ENCODE assay signal across 1 cellular context in the genomic region with DNA sequence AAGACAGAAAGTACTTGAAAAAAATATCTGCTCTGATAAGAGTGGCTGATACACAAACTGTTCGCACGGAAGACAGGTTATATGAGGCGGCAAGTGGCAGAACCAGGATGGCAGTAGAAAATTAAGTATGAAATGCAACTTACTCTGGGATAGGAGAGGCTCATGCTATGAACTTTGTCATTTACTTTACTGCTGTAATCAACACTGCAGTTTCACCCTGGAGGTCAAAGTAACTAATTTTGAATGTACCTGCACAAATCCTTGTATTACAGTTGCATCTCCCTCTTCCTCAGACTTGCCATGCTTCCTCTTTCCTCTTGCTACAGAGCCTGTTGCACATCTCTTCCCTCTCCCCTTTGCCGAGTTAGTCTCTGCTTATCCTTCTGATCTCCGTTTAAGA.
TF ChIP-seq lines count a peak whose summit lies in the region.

No MANE protein-coding gene starts in this region.

TF ChIP-seq in GM12878, 131 proteins besides CTCF, POLR2A, EP300 and RAD21:
- TF ChIP-seq HDAC2 (IDR thresholded peaks at IDR 0.05): no peak
- TF ChIP-seq MXI1 (IDR thresholded peaks at IDR 0.05; ENCODE audit: low read depth, low read length): no peak
- no peak for TF ChIP-seq RFX5 (IDR thresholded peaks at IDR 0.05; ENCODE audit: low read depth, low read length)
- TF ChIP-seq, protein P1, sequence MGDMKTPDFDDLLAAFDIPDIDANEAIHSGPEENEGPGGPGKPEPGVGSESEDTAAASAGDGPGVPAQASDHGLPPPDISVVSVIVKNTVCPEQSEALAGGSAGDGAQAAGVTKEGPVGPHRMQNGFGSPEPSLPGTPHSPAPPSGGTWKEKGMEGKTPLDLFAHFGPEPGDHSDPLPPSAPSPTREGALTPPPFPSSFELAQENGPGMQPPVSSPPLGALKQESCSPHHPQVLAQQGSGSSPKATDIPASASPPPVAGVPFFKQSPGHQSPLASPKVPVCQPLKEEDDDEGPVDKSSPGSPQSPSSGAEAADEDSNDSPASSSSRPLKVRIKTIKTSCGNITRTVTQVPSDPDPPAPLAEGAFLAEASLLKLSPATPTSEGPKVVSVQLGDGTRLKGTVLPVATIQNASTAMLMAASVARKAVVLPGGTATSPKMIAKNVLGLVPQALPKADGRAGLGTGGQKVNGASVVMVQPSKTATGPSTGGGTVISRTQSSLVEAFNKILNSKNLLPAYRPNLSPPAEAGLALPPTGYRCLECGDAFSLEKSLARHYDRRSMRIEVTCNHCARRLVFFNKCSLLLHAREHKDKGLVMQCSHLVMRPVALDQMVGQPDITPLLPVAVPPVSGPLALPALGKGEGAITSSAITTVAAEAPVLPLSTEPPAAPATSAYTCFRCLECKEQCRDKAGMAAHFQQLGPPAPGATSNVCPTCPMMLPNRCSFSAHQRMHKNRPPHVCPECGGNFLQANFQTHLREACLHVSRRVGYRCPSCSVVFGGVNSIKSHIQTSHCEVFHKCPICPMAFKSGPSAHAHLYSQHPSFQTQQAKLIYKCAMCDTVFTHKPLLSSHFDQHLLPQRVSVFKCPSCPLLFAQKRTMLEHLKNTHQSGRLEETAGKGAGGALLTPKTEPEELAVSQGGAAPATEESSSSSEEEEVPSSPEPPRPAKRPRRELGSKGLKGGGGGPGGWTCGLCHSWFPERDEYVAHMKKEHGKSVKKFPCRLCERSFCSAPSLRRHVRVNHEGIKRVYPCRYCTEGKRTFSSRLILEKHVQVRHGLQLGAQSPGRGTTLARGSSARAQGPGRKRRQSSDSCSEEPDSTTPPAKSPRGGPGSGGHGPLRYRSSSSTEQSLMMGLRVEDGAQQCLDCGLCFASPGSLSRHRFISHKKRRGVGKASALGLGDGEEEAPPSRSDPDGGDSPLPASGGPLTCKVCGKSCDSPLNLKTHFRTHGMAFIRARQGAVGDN (IDR thresholded peaks at IDR 0.05): no peak
- no peak for TF ChIP-seq NFXL1 (IDR thresholded peaks at IDR 0.05; ENCODE audit: borderline replicate concordance)
- no peak for TF ChIP-seq WRNIP1 (IDR thresholded peaks at IDR 0.05; ENCODE audit: borderline replicate concordance, low read depth, low read length)
- TF ChIP-seq, protein P2, sequence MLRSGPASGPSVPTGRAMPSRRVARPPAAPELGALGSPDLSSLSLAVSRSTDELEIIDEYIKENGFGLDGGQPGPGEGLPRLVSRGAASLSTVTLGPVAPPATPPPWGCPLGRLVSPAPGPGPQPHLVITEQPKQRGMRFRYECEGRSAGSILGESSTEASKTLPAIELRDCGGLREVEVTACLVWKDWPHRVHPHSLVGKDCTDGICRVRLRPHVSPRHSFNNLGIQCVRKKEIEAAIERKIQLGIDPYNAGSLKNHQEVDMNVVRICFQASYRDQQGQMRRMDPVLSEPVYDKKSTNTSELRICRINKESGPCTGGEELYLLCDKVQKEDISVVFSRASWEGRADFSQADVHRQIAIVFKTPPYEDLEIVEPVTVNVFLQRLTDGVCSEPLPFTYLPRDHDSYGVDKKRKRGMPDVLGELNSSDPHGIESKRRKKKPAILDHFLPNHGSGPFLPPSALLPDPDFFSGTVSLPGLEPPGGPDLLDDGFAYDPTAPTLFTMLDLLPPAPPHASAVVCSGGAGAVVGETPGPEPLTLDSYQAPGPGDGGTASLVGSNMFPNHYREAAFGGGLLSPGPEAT (IDR thresholded peaks at IDR 0.05; ENCODE audit: low read depth): no peak
- no peak for TF ChIP-seq ZNF217 (IDR thresholded peaks at IDR 0.05)
